Comparison of ENCODE assay signal across 1 cellular context in genomic region chr10:28676968-28677888, GRCh38.
TF ChIP-seq lines count a peak whose summit lies in the region.

A gene with protein sequence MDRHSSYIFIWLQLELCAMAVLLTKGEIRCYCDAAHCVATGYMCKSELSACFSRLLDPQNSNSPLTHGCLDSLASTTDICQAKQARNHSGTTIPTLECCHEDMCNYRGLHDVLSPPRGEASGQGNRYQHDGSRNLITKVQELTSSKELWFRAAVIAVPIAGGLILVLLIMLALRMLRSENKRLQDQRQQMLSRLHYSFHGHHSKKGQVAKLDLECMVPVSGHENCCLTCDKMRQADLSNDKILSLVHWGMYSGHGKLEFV (plus strand): TSS chr10:28677521. CDS start chr10:28677898, 377 bp downstream.

TF ChIP-seq in K562, 482 proteins besides CTCF, POLR2A, EP300 and RAD21 (continued from another document and continues in another):
- no peak for TF ChIP-seq ZNF639 (CRISPR knock-in tag; conservative IDR thresholded peaks at IDR 0.05 in 1 of 2, IDR thresholded peaks at IDR 0.05 in 1 of 2)
- TF ChIP-seq GTF2F1 (IDR thresholded peaks at IDR 0.05; ENCODE audit: low read depth, low read length) = no peak
- no peak for TF ChIP-seq TRIM28 (IDR thresholded peaks at IDR 0.05)
- peak; percentile 75 for TF ChIP-seq CTCFL (IDR thresholded peaks at IDR 0.05; ENCODE audit: borderline replicate concordance, insufficient read depth, low read depth, low read length, poor library complexity, severe bottlenecking)
- TF ChIP-seq BRF2 (IDR thresholded peaks at IDR 0.05; ENCODE audit: borderline replicate concordance, insufficient read depth, insufficient read length) = no peak
- TF ChIP-seq XRCC4 (IDR thresholded peaks at IDR 0.05; ENCODE audit: extremely low read depth, insufficient read depth, insufficient read length) = no peak
- TF ChIP-seq RBM17 (IDR thresholded peaks at IDR 0.05; ENCODE audit: borderline replicate concordance, low read depth, low read length) = no peak
- no peak for TF ChIP-seq ZMIZ1 (IDR thresholded peaks at IDR 0.05; ENCODE audit: low read depth in 2 of 2, low read length in 2 of 2)
- TF ChIP-seq L3MBTL2 (IDR thresholded peaks at IDR 0.05) = peak; percentile 50; the same call in 1 of the 2 replicates
- TF ChIP-seq RFX7 (CRISPR knock-in tag; IDR thresholded peaks at IDR 0.05) = no peak
- TF ChIP-seq TRIM24 (IDR thresholded peaks at IDR 0.05) = no peak
- TF ChIP-seq ZNF311 (CRISPR knock-in tag; IDR thresholded peaks at IDR 0.05) = no peak
- TF ChIP-seq, protein P1, sequence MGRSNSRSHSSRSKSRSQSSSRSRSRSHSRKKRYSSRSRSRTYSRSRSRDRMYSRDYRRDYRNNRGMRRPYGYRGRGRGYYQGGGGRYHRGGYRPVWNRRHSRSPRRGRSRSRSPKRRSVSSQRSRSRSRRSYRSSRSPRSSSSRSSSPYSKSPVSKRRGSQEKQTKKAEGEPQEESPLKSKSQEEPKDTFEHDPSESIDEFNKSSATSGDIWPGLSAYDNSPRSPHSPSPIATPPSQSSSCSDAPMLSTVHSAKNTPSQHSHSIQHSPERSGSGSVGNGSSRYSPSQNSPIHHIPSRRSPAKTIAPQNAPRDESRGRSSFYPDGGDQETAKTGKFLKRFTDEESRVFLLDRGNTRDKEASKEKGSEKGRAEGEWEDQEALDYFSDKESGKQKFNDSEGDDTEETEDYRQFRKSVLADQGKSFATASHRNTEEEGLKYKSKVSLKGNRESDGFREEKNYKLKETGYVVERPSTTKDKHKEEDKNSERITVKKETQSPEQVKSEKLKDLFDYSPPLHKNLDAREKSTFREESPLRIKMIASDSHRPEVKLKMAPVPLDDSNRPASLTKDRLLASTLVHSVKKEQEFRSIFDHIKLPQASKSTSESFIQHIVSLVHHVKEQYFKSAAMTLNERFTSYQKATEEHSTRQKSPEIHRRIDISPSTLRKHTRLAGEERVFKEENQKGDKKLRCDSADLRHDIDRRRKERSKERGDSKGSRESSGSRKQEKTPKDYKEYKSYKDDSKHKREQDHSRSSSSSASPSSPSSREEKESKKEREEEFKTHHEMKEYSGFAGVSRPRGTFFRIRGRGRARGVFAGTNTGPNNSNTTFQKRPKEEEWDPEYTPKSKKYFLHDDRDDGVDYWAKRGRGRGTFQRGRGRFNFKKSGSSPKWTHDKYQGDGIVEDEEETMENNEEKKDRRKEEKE (IDR thresholded peaks at IDR 0.05; ENCODE audit: borderline replicate concordance in 1 of 2, control insufficient read depth in 1 of 2, low read depth in 2 of 2, low read length in 1 of 2) = no peak
- TF ChIP-seq GTF2A2 (tag; IDR thresholded peaks at IDR 0.05) = no peak
- no peak for TF ChIP-seq ZBTB49 (CRISPR knock-in tag; IDR thresholded peaks at IDR 0.05; ENCODE audit: borderline replicate concordance)
- TF ChIP-seq EGR1 (conservative IDR thresholded peaks at IDR 0.05) = no peak
- TF ChIP-seq ZBTB8A (IDR thresholded peaks at IDR 0.05; ENCODE audit: partially characterized antibody) = no peak
- no peak for TF ChIP-seq RBM22 (IDR thresholded peaks at IDR 0.05; ENCODE audit: low read depth, low read length, poor library complexity, severe bottlenecking)
- no peak for TF ChIP-seq CLOCK (CRISPR knock-in tag; IDR thresholded peaks at IDR 0.05; ENCODE audit: borderline replicate concordance)
- TF ChIP-seq FIP1L1 (IDR thresholded peaks at IDR 0.05; ENCODE audit: low read depth, low read length, poor library complexity, severe bottlenecking) = peak; percentile 52
- TF ChIP-seq IFI16 (CRISPR knock-in tag; IDR thresholded peaks at IDR 0.05) = no peak
- peak; percentile 83 for TF ChIP-seq RB1 (IDR thresholded peaks at IDR 0.05; ENCODE audit: low read depth)
- TF ChIP-seq ERF (CRISPR knock-in tag; IDR thresholded peaks at IDR 0.05) = no peak
- TF ChIP-seq BACH1 (tag; IDR thresholded peaks at IDR 0.05) = no peak
- no peak for TF ChIP-seq DACH1 (IDR thresholded peaks at IDR 0.05; ENCODE audit: partially characterized antibody)
- TF ChIP-seq LARP7 (IDR thresholded peaks at IDR 0.05) = no peak
- TF ChIP-seq NFXL1 (CRISPR knock-in tag; IDR thresholded peaks at IDR 0.05) = no peak
- no peak for TF ChIP-seq ZNF12 (CRISPR knock-in tag; IDR thresholded peaks at IDR 0.05)
- TF ChIP-seq, protein P2, sequence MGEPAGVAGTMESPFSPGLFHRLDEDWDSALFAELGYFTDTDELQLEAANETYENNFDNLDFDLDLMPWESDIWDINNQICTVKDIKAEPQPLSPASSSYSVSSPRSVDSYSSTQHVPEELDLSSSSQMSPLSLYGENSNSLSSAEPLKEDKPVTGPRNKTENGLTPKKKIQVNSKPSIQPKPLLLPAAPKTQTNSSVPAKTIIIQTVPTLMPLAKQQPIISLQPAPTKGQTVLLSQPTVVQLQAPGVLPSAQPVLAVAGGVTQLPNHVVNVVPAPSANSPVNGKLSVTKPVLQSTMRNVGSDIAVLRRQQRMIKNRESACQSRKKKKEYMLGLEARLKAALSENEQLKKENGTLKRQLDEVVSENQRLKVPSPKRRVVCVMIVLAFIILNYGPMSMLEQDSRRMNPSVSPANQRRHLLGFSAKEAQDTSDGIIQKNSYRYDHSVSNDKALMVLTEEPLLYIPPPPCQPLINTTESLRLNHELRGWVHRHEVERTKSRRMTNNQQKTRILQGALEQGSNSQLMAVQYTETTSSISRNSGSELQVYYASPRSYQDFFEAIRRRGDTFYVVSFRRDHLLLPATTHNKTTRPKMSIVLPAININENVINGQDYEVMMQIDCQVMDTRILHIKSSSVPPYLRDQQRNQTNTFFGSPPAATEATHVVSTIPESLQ (CRISPR knock-in tag; IDR thresholded peaks at IDR 0.05) = no peak
- TF ChIP-seq ZNF780A (CRISPR knock-in tag; IDR thresholded peaks at IDR 0.05) = no peak
- no peak for TF ChIP-seq PTBP1 (IDR thresholded peaks at IDR 0.05; ENCODE audit: low read depth, low read length)
- TF ChIP-seq TAF7 (tag; IDR thresholded peaks at IDR 0.05) = 0 out of 2 replicates have a peak, but pooled peaks have one; percentile 52
- no peak for TF ChIP-seq ZNF143 (CRISPR knock-in tag; IDR thresholded peaks at IDR 0.05)
- TF ChIP-seq NELFE (IDR thresholded peaks at IDR 0.05; ENCODE audit: insufficient read depth, insufficient read length) = no peak
